Comparison of ENCODE assay signal across 14 cellular contexts in genomic region chr19:17755533-17755885, GRCh38. TPM values are rescaled to one million over a fixed set of nuclear protein-coding genes. Genes with fewer than 3 reads are reported as not detected.
DNase-seq lines count a peak whose midpoint lies in the region; ATAC-seq and TF ChIP-seq lines count a peak whose summit lies in the region.
"Had no signal": no experiment of that assay in that cellular context is flagged by ENCODE, and none has a peak within 500 bp of the region (broad histone marks: within the 10 kb centered on the region; RNA-seq: fewer than 3 reads in every experiment).

No MANE protein-coding gene starts in this region.

- H2AFZ ChIP-seq in DND-41 (ENCODE audit: low read depth, low read length) (no peak overlapping the region), hepatocyte (no peak overlapping the region)

- no peak overlapping the region for H3K4me3 Mint-ChIP-seq in activated CD4-positive, alpha-beta memory T cell treated with anti-CD3 and anti-CD28 coated beads, Interleukin-2, amount 10 ng/mL, durations not matched to agents 7 days and 5 days
- peak overlapping the region; percentile 80 for H3K4me3 Mint-ChIP-seq in glutamatergic neuron (ENCODE audit: unreplicated experiment)

- intact Hi-C loops in testis (cut with DNase I; ENCODE audit: low total_unique reads): no loop called here

- H3K27ac ChIP-seq in BLaER1: peak overlapping the region; percentile 37; the same call in 1 of the 2 replicates
- peak overlapping the region; percentile 62 for H3K27ac ChIP-seq in DND-41 (ENCODE audit: low read length)
- H3K27ac ChIP-seq in hepatocyte: no peak overlapping the region
- H3K27ac ChIP-seq in testis: no peak overlapping the region
- H3K27ac ChIP-seq: thyroid gland had no signal

- H3K4me3 ChIP-seq in BLaER1 (peak overlapping the region; percentile 22; the same call in 1 of the 2 replicates), DND-41 (ENCODE audit: low read depth in 1 of 2, low read length in 2 of 2) (no peak overlapping the region), hepatocyte (no peak overlapping the region), testis (no peak overlapping the region)
- H3K4me3 ChIP-seq: thyroid gland had no signal

- peaks cover 43% of the 10 kb centered on the region for H3K4me1 Mint-ChIP-seq in activated CD4-positive, alpha-beta memory T cell treated with anti-CD3 and anti-CD28 coated beads, Interleukin-2, amount 10 ng/mL, durations not matched to agents 7 days and 5 days
- H3K4me1 Mint-ChIP-seq in glutamatergic neuron (ENCODE audit: low read depth, unreplicated experiment): peaks cover 23% of the 10 kb centered on the region

- H3K27ac Mint-ChIP-seq in activated CD4-positive, alpha-beta memory T cell treated with anti-CD3 and anti-CD28 coated beads, Interleukin-2, amount 10 ng/mL, durations not matched to agents 7 days and 5 days: peak overlapping the region; percentile 40
- peak overlapping the region; percentile 80 for H3K27ac Mint-ChIP-seq in glutamatergic neuron (ENCODE audit: unreplicated experiment)

- WGBS in hepatocyte (ENCODE audit: low lambda C conversion rate, missing lambda C conversion rate): 85% methylated on average over 1 of the region's 1 CpG
- WGBS in testis, 2 donors: 64 to 67% methylated on average over 1 of the region's 1 CpG

- H3K4me2 ChIP-seq in BLaER1 (peak overlapping the region; percentile 89), DND-41 (ENCODE audit: insufficient read depth, low read length) (no peak overlapping the region), hepatocyte (no peak overlapping the region)

- POLR2A ChIA-PET in activated CD4-positive, alpha-beta memory T cell treated with anti-CD3 and anti-CD28 coated beads, Interleukin-2, amount 10 ng/mL, durations not matched to agents 7 days and 5 days (lab: Charles Lee): interaction anchor here (0.8 to 3.1 kb wide), 3 partner anchors 12 to 104 kb away, joined by 3 to 8 read pairs (median 5); partner anchors contain the start of genes MAP1S and RPL18A

- H3K9ac ChIP-seq in BLaER1: no peak overlapping the region
- H3K9ac ChIP-seq in DND-41 (ENCODE audit: low read depth, low read length): no peak overlapping the region

- H3K79me2 ChIP-seq in DND-41 (ENCODE audit: insufficient read depth, low read length) (peaks cover 46% of the 10 kb centered on the region), hepatocyte (no peaks in the 10 kb centered on the region)

- H3K36me3 ChIP-seq in BLaER1: peaks cover 51% of the 10 kb centered on the region
- peaks cover 58% of the 10 kb centered on the region for H3K36me3 ChIP-seq in DND-41 (ENCODE audit: insufficient read depth, low read length)
- no peaks in the 10 kb centered on the region for H3K36me3 ChIP-seq in hepatocyte (replicated peaks; ENCODE audit: insufficient read depth, low read depth)
- H3K36me3 ChIP-seq in testis (ENCODE audit: low read depth, missing control alignments): no peaks in the 10 kb centered on the region
- H3K36me3 ChIP-seq: thyroid gland had no signal

- no peak for TF ChIP-seq POLR2A in testis (IDR thresholded peaks at IDR 0.05)

- peaks cover 65% of the 10 kb centered on the region for H3K36me3 Mint-ChIP-seq in activated CD4-positive, alpha-beta memory T cell treated with anti-CD3 and anti-CD28 coated beads, Interleukin-2, amount 10 ng/mL, durations not matched to agents 7 days and 5 days (ENCODE audit: low read depth)
- no peaks in the 10 kb centered on the region for H3K36me3 Mint-ChIP-seq in glutamatergic neuron (ENCODE audit: unreplicated experiment)

- DNase-seq in DND-41 (no peak), glutamatergic neuron (no peak), hepatocyte (ENCODE audit: low spot score) (no peak), testis (no peak), SHP77 (lab: John Stamatoyannopoulos, UW) (no peak), islet precursor cell (no peak)
- DNase-seq in activated CD4-positive, alpha-beta memory T cell treated with anti-CD3 and anti-CD28 coated beads, Interleukin-2, amount 10 ng/mL, durations not matched to agents 7 days and 5 days: no peak
- DNase-seq: cerebellar nuclear complex, kidney had no signal

- H3K9me3 Mint-ChIP-seq in activated CD4-positive, alpha-beta memory T cell treated with anti-CD3 and anti-CD28 coated beads, Interleukin-2, amount 10 ng/mL, durations not matched to agents 7 days and 5 days: no peaks in the 10 kb centered on the region
- peaks cover 9% of the 10 kb centered on the region for H3K9me3 Mint-ChIP-seq in glutamatergic neuron (ENCODE audit: unreplicated experiment)
- H3K9me3 Mint-ChIP-seq: activated naive CD4-positive, alpha-beta T cell treated with anti-CD3 and anti-CD28 coated beads, Interleukin-2, amount 50 U/mL, for 72 hours had no signal

- no peaks in the 10 kb centered on the region for H3K27me3 Mint-ChIP-seq in activated CD4-positive, alpha-beta memory T cell treated with anti-CD3 and anti-CD28 coated beads, Interleukin-2, amount 10 ng/mL, durations not matched to agents 7 days and 5 days
- H3K27me3 Mint-ChIP-seq in glutamatergic neuron (ENCODE audit: unreplicated experiment): peaks cover 3% of the 10 kb centered on the region

- ATAC-seq in DND-41 (ENCODE audit: insufficient read depth, low read depth): no peak
- ATAC-seq: activated naive CD4-positive, alpha-beta T cell treated with anti-CD3 and anti-CD28 coated beads, Interleukin-2, amount 50 U/mL, for 72 hours had no signal

- TF ChIP-seq CTCF in DND-41 (IDR thresholded peaks at IDR 0.05; ENCODE audit: borderline replicate concordance, extremely low read depth, low read length, poor library complexity, severe bottlenecking) (no peak), glutamatergic neuron (IDR thresholded peaks at IDR 0.05; ENCODE audit: partially characterized antibody, unreplicated experiment) (no peak), hepatocyte (IDR thresholded peaks at IDR 0.05; ENCODE audit: poor library complexity) (no peak), testis (IDR thresholded peaks at IDR 0.05) (no peak)

- CTCF ChIA-PET in activated CD4-positive, alpha-beta memory T cell treated with anti-CD3 and anti-CD28 coated beads, Interleukin-2, amount 10 ng/mL, durations not matched to agents 7 days and 5 days (lab: Charles Lee): interaction anchor here (1.0 kb wide), 1 partner anchor 104 kb away, joined by 3 read pairs; the partner anchor contains the start of gene RPL18A

- H4K20me1 ChIP-seq in BLaER1 (peaks cover 55% of the 10 kb centered on the region), DND-41 (ENCODE audit: insufficient read depth, low read length) (peaks cover 25% of the 10 kb centered on the region), hepatocyte (ENCODE audit: insufficient read depth, poor library complexity, severe bottlenecking) (no peaks in the 10 kb centered on the region)

- H3K4me1 ChIP-seq in BLaER1 (peaks cover 79% of the 10 kb centered on the region), DND-41 (ENCODE audit: insufficient read depth, low read length) (peaks cover 28% of the 10 kb centered on the region), hepatocyte (ENCODE audit: insufficient read depth) (no peaks in the 10 kb centered on the region), testis (peaks cover 8% of the 10 kb centered on the region)

- no peaks in the 10 kb centered on the region for H3K9me2 ChIP-seq in hepatocyte (replicated peaks; ENCODE audit: insufficient read depth)

- no peaks in the 10 kb centered on the region for H3K9me3 ChIP-seq in BLaER1
- no peaks in the 10 kb centered on the region for H3K9me3 ChIP-seq in DND-41 (ENCODE audit: insufficient read depth, low read length, severe bottlenecking)
- H3K9me3 ChIP-seq in hepatocyte (ENCODE audit: low read depth): no peaks in the 10 kb centered on the region
- H3K9me3 ChIP-seq in testis: no peaks in the 10 kb centered on the region
- H3K9me3 ChIP-seq: thyroid gland had no signal

- H3K27me3 ChIP-seq in BLaER1: no peaks in the 10 kb centered on the region
- H3K27me3 ChIP-seq in DND-41 (ENCODE audit: insufficient read depth, low read length, poor library complexity): no peaks in the 10 kb centered on the region
- H3K27me3 ChIP-seq in hepatocyte: no peaks in the 10 kb centered on the region
- no peaks in the 10 kb centered on the region for H3K27me3 ChIP-seq in testis
- H3K27me3 ChIP-seq: thyroid gland had no signal

RNA-seq across cellular contexts. Expression of gene FCHO1, which starts 4.2 kb away (rescaled TPM):
- 10 to 100 TPM; 64.8 to 76.7 TPM for total RNA-seq in activated CD4-positive, alpha-beta memory T cell treated with anti-CD3 and anti-CD28 coated beads, Interleukin-2, amount 10 ng/mL, durations not matched to agents 7 days and 5 days
- total RNA-seq in glutamatergic neuron (ENCODE audit: unreplicated experiment) (45.2 TPM), hepatocyte (2.1 and 2.2 TPM in 2 replicates), testis (10 to 100 TPM; 12.8 to 15.6 TPM)
- polyA plus RNA-seq in hepatocyte (1.9 and 2.3 TPM in 2 replicates), testis (ENCODE audit: insufficient read depth, low read depth, low replicate concordance) (9.8 TPM)

RNA-seq across cellular contexts. Expression of gene MAP1S, which starts 36.2 kb away (rescaled TPM):
- 10 to 100 TPM; 66.2 to 76.2 TPM for total RNA-seq in activated CD4-positive, alpha-beta memory T cell treated with anti-CD3 and anti-CD28 coated beads, Interleukin-2, amount 10 ng/mL, durations not matched to agents 7 days and 5 days
- 111 TPM for total RNA-seq in glutamatergic neuron (ENCODE audit: unreplicated experiment)
- 7.7 and 9.5 TPM in 2 replicates for total RNA-seq in hepatocyte
- 37.1 and 52.7 TPM in 2 replicates for polyA plus RNA-seq in hepatocyte
- total RNA-seq in testis: 100 to 1,000 TPM in 1 of 2 donors, 10 to 100 TPM in 1; 95.5 to 106 TPM
- polyA plus RNA-seq in testis (ENCODE audit: insufficient read depth, low read depth, low replicate concordance): 123 TPM

RNA-seq across cellular contexts. Expression of gene B3GNT3, which starts 39.4 kb away (rescaled TPM):
- not detected for total RNA-seq in activated CD4-positive, alpha-beta memory T cell treated with anti-CD3 and anti-CD28 coated beads, Interleukin-2, amount 10 ng/mL, durations not matched to agents 7 days and 5 days
- not detected for total RNA-seq in glutamatergic neuron (ENCODE audit: unreplicated experiment)
- total RNA-seq in hepatocyte: 19.1 and 22.6 TPM in 2 replicates
- polyA plus RNA-seq in hepatocyte: 14.6 and 16.7 TPM in 2 replicates
- total RNA-seq in testis: under 1 TPM; 0.19 to 0.71 TPM
- 0.63 TPM for polyA plus RNA-seq in testis (ENCODE audit: insufficient read depth, low read depth, low replicate concordance)
- total RNA-seq: glomerular endothelial cell, pulmonary artery endothelial cell had no signal

Comparison
In these comparisons a context has a peak if more than half of its experiments do, and no peak if none do; other contexts are left out.
1. H3K27ac ChIP-seq: peak in BLaER1 (single experiment) and DND-41 (single experiment); none in hepatocyte (single experiment) and testis (0 of 2).
2. RNA of gene B3GNT3, which starts 39.4 kb away (total RNA-seq): 19.1 to 22.6 TPM in hepatocyte; 0.19 to 0.71 TPM in testis, not detected in activated CD4-positive, alpha-beta memory T cell treated with anti-CD3 and anti-CD28 coated beads, Interleukin-2, amount 10 ng/mL, durations not matched to agents 7 days and 5 days and not detected in glutamatergic neuron (single experiment); every median in the first group is over 10 times any median in the second.